18 cellular contexts compared by ENCODE assay signal in the genomic region with DNA sequence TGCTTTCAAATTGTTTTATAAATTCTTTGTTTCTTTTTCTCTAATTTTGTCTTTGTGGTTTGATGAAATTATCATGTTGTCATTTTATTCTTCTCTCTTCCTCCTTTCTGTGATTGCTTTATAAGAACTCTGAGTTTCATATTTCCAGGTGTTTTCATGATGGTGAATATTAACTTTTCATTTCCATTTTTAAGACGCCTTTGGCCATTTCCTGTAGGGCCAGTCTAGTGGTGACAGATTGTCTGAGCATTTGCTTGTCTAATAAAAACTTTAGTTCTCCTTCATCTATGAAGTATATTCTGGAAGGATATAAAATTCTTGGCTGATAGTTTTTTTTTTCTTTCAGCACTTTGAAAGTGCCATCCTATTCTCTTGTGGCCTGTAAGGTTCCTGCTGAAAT.
"Had no signal": no experiment of that assay in that cellular context is flagged by ENCODE, and none has a peak within 500 bp of the region (broad histone marks: within the 10 kb centered on the region; RNA-seq: fewer than 3 reads in every experiment).

No MANE protein-coding gene starts in this region.

- H3K4me1 Mint-ChIP-seq: nephron had no signal

- H3K9me3 Mint-ChIP-seq: activated CD8-positive, alpha-beta T cell treated with anti-CD3 and anti-CD28 coated beads for 36 hours; stimulated activated memory B cell treated with anti-CD40 and anti-IgM and Interleukin-4, amounts not matched to agents 10 μg/mL and 1 μg/mL and 100 μg/mL, for 72 hours had no signal

- ATAC-seq: activated CD8-positive, alpha-beta T cell treated with anti-CD3 and anti-CD28 coated beads for 36 hours; lower lobe of right lung; stimulated activated memory B cell treated with anti-CD40 and anti-IgM and Interleukin-4, amounts not matched to agents 10 μg/mL and 1 μg/mL and 100 μg/mL, for 72 hours; upper lobe of right lung had no signal

- H3K36me3 Mint-ChIP-seq: stimulated activated memory B cell treated with anti-CD40 and anti-IgM and Interleukin-4, amounts not matched to agents 10 μg/mL and 1 μg/mL and 100 μg/mL, for 72 hours had no signal

- DNase-seq: activated CD4-positive, alpha-beta T cell treated with anti-CD3 and anti-CD28 coated beads for 48 hours; activated CD4-positive, CD25-positive, alpha-beta regulatory T cell; activated CD8-positive, alpha-beta T cell treated with anti-CD3 and anti-CD28 coated beads for 36 hours; activated naive CD4-positive, alpha-beta T cell treated with anti-CD3 and anti-CD28 coated beads for 36 hours; activated T-cell treated with anti-CD3 and anti-CD28 coated beads, Interleukin-2, amount 50 U/mL, for 1 hour; aorta; erythroblast; foreskin melanocyte; hypothalamus; islet precursor cell; lower lobe of right lung; spleen; stimulated activated CD4-positive, alpha-beta T cell treated with anti-CD3 and anti-CD28 coated beads, Interleukin-4, amount 100 ng/mL, for 4 hours; T-helper 9 cell; testis; upper lobe of right lung had no signal

- H3K27ac ChIP-seq: lower lobe of right lung, spleen, testis, upper lobe of right lung had no signal

- H3K4me3 Mint-ChIP-seq: activated CD8-positive, alpha-beta T cell treated with anti-CD3 and anti-CD28 coated beads for 36 hours; activated naive CD4-positive, alpha-beta T cell treated with anti-CD3 and anti-CD28 coated beads for 36 hours; nephron; stimulated activated memory B cell treated with anti-CD40 and anti-IgM and Interleukin-4, amounts not matched to agents 10 μg/mL and 1 μg/mL and 100 μg/mL, for 72 hours had no signal

- H3K4me3 ChIP-seq: lower lobe of right lung, spleen, testis, upper lobe of right lung had no signal

- H3K27me3 Mint-ChIP-seq: activated CD8-positive, alpha-beta T cell treated with anti-CD3 and anti-CD28 coated beads for 36 hours had no signal

- H3K27me3 ChIP-seq: spleen, testis, upper lobe of right lung had no signal

- H3K27ac Mint-ChIP-seq: activated CD8-positive, alpha-beta T cell treated with anti-CD3 and anti-CD28 coated beads for 36 hours; activated naive CD4-positive, alpha-beta T cell treated with anti-CD3 and anti-CD28 coated beads for 36 hours; nephron; stimulated activated memory B cell treated with anti-CD40 and anti-IgM and Interleukin-4, amounts not matched to agents 10 μg/mL and 1 μg/mL and 100 μg/mL, for 72 hours had no signal
